Comparison of ENCODE assay signal across 18 cellular contexts in genomic region chr20:56689852-56690485, GRCh38.
DNase-seq lines count a peak whose midpoint lies in the region; ATAC-seq and TF ChIP-seq lines count a peak whose summit lies in the region.
"Had no signal": no experiment of that assay in that cellular context is flagged by ENCODE, and none has a peak within 500 bp of the region (broad histone marks: within the 10 kb centered on the region; RNA-seq: fewer than 3 reads in every experiment).

No MANE protein-coding gene starts in this region.

- no peaks in the 10 kb centered on the region for H3K27me3 Mint-ChIP-seq in activated T-helper 1 cell treated with anti-CD3 and anti-CD28 coated beads, Interleukin-12 subunit alpha, Interleukin-12 subunit beta, Interleukin-2, Interleukin-4 antibody, amounts not matched to agents 30 ng/mL and 10 ng/mL and 1 ng/mL, durations not matched to agents 14 hours and 24 hours and 36 hours (ENCODE audit: insufficient read depth)

- H3K27ac ChIP-seq in foreskin keratinocyte = no peak overlapping the region
- H3K27ac ChIP-seq: dorsolateral prefrontal cortex had no signal

- intact Hi-C loops in activated T-helper 1 cell treated with anti-CD3 and anti-CD28 coated beads, Interleukin-12 subunit alpha, Interleukin-12 subunit beta, Interleukin-2, Interleukin-4 antibody, amounts not matched to agents 30 ng/mL and 10 ng/mL and 1 ng/mL, durations not matched to agents 14 hours and 24 hours and 36 hours (cut with micrococcal nuclease) = no loop called here

- peaks cover 18% of the 10 kb centered on the region for H3K4me1 ChIP-seq in foreskin keratinocyte

- no peak overlapping the region for H3K4me3 ChIP-seq in AG09309 (ENCODE audit: control insufficient read depth, low read depth, low read length)
- H3K4me3 ChIP-seq: dorsolateral prefrontal cortex, lung had no signal

- no peaks in the 10 kb centered on the region for H3K4me1 Mint-ChIP-seq in activated T-helper 1 cell treated with anti-CD3 and anti-CD28 coated beads, Interleukin-12 subunit alpha, Interleukin-12 subunit beta, Interleukin-2, Interleukin-4 antibody, amounts not matched to agents 30 ng/mL and 10 ng/mL and 1 ng/mL, durations not matched to agents 14 hours and 24 hours and 36 hours (ENCODE audit: low read depth)
- H3K4me1 Mint-ChIP-seq: brain had no signal

- H3K27ac Mint-ChIP-seq in activated T-helper 1 cell treated with anti-CD3 and anti-CD28 coated beads, Interleukin-12 subunit alpha, Interleukin-12 subunit beta, Interleukin-2, Interleukin-4 antibody, amounts not matched to agents 30 ng/mL and 10 ng/mL and 1 ng/mL, durations not matched to agents 14 hours and 24 hours and 36 hours = no peak overlapping the region
- H3K27ac Mint-ChIP-seq: brain; natural killer cell treated with Interleukin-12 subunit alpha and Interleukin-12 subunit beta and Interleukin-15 and Interleukin-18, amount 100 ng/mL, for 72 hours; T-cell had no signal

- TF ChIP-seq CTCF in AG09309 (IDR thresholded peaks at IDR 0.05; ENCODE audit: control insufficient read depth, insufficient read depth, low read depth, low read length, missing control alignments) (no peak), foreskin keratinocyte (conservative IDR thresholded peaks at IDR 0.05) (no peak)

- ATAC-seq in foreskin keratinocyte (peak; percentile 30), SK-N-SH treated with all-trans-retinoic acid at 6 μM for 48 hours (no peak)
- ATAC-seq: T-cell had no signal

- H3K4me3 Mint-ChIP-seq in activated T-helper 1 cell treated with anti-CD3 and anti-CD28 coated beads, Interleukin-12 subunit alpha, Interleukin-12 subunit beta, Interleukin-2, Interleukin-4 antibody, amounts not matched to agents 30 ng/mL and 10 ng/mL and 1 ng/mL, durations not matched to agents 14 hours and 24 hours and 36 hours = no peak overlapping the region
- H3K4me3 Mint-ChIP-seq: brain; natural killer cell treated with Interleukin-12 subunit alpha and Interleukin-12 subunit beta and Interleukin-15 and Interleukin-18, amount 100 ng/mL, for 72 hours; T-cell had no signal

- H3K36me3 Mint-ChIP-seq in activated T-helper 1 cell treated with anti-CD3 and anti-CD28 coated beads, Interleukin-12 subunit alpha, Interleukin-12 subunit beta, Interleukin-2, Interleukin-4 antibody, amounts not matched to agents 30 ng/mL and 10 ng/mL and 1 ng/mL, durations not matched to agents 14 hours and 24 hours and 36 hours (ENCODE audit: low read depth) = no peaks in the 10 kb centered on the region
- H3K36me3 Mint-ChIP-seq: brain; natural killer cell treated with Interleukin-12 subunit alpha and Interleukin-12 subunit beta and Interleukin-15 and Interleukin-18, amount 100 ng/mL, for 72 hours; T-cell had no signal

- no peaks in the 10 kb centered on the region for H3K27me3 ChIP-seq in foreskin keratinocyte

- no peaks in the 10 kb centered on the region for H3K9me3 Mint-ChIP-seq in activated T-helper 1 cell treated with anti-CD3 and anti-CD28 coated beads, Interleukin-12 subunit alpha, Interleukin-12 subunit beta, Interleukin-2, Interleukin-4 antibody, amounts not matched to agents 30 ng/mL and 10 ng/mL and 1 ng/mL, durations not matched to agents 14 hours and 24 hours and 36 hours
- H3K9me3 Mint-ChIP-seq: natural killer cell treated with Interleukin-12 subunit alpha and Interleukin-12 subunit beta and Interleukin-15 and Interleukin-18, amount 100 ng/mL, for 72 hours had no signal

- peak; percentile 37 for DNase-seq in AG09309 (ENCODE audit: low read depth)
- peak; percentile 22 for DNase-seq in HCEC 1CT
- DNase-seq in RPMI8226 = peak; percentile 30
- peak in 1 of 2 donors; percentile 51 for DNase-seq in foreskin keratinocyte
- no peak for DNase-seq in NK-92 treated with Interleukin-12 subunit alpha and Interleukin-12 subunit beta, amount 100 ng/mL, for 24 hours (lab: John Stamatoyannopoulos, UW)
- no peak for DNase-seq in medulla oblongata (ENCODE audit: extremely low spot score)
- no peak for DNase-seq in activated T-helper 1 cell treated with anti-CD3 and anti-CD28 coated beads, Interleukin-12 subunit alpha, Interleukin-12 subunit beta, Interleukin-2, Interleukin-4 antibody, amounts not matched to agents 30 ng/mL and 10 ng/mL and 1 ng/mL, durations not matched to agents 14 hours and 24 hours and 36 hours (ENCODE audit: low spot score)
- DNase-seq: activated CD4-positive, CD25-positive, alpha-beta regulatory T cell; activated naive CD4-positive, alpha-beta T cell treated with Interleukin-2 at 50 U/mL for 16 hours; NCI-H1092 treated with DMSO at 0.1 percent for 48 hours; OCI-M1; retina; T-cell had no signal

TF ChIP-seq in SK-N-SH treated with all-trans-retinoic acid at 6 μM for 48 hours, 23 proteins besides CTCF, POLR2A, EP300 and RAD21:
- no peak for TF ChIP-seq PPARA (CRISPR knock-in tag; IDR thresholded peaks at IDR 0.05; ENCODE audit: borderline replicate concordance)
- no peak for TF ChIP-seq CSRNP3 (CRISPR knock-in tag; IDR thresholded peaks at IDR 0.05)
- no peak for TF ChIP-seq ESRRG (CRISPR knock-in tag; IDR thresholded peaks at IDR 0.05)
- no peak for TF ChIP-seq ARNTL (CRISPR knock-in tag; IDR thresholded peaks at IDR 0.05; ENCODE audit: borderline replicate concordance, low read depth)
- TF ChIP-seq CREB5 (CRISPR knock-in tag; IDR thresholded peaks at IDR 0.05; ENCODE audit: low read depth) = no peak
- TF ChIP-seq ZNF70 (CRISPR knock-in tag; IDR thresholded peaks at IDR 0.05) = no peak
- TF ChIP-seq ZC3H10 (CRISPR knock-in tag; IDR thresholded peaks at IDR 0.05) = no peak
- TF ChIP-seq ZNF565 (CRISPR knock-in tag; conservative IDR thresholded peaks at IDR 0.05; ENCODE audit: low read depth) = no peak
- TF ChIP-seq TOX (CRISPR knock-in tag; IDR thresholded peaks at IDR 0.05; ENCODE audit: borderline replicate concordance) = no peak
- TF ChIP-seq BACH2 (CRISPR knock-in tag; IDR thresholded peaks at IDR 0.05; ENCODE audit: borderline replicate concordance) = no peak
- TF ChIP-seq PATZ1 (CRISPR knock-in tag; IDR thresholded peaks at IDR 0.05; ENCODE audit: borderline replicate concordance) = no peak
- no peak for TF ChIP-seq CSDC2 (CRISPR knock-in tag; IDR thresholded peaks at IDR 0.05)
- TF ChIP-seq TCF4 (CRISPR knock-in tag; IDR thresholded peaks at IDR 0.05; ENCODE audit: borderline replicate concordance) = no peak
- no peak for TF ChIP-seq ZFP30 (CRISPR knock-in tag; IDR thresholded peaks at IDR 0.05)
- no peak for TF ChIP-seq GLIS3 (CRISPR knock-in tag; IDR thresholded peaks at IDR 0.05)
- TF ChIP-seq ZFP3 (CRISPR knock-in tag; IDR thresholded peaks at IDR 0.05) = no peak
TF ChIP-seq in SK-N-SH treated with all-trans-retinoic acid at 6 μM for 48 hours: peak in this region for 0.

Comparison
In these comparisons a context has a peak if more than half of its experiments do, and no peak if none do; other contexts are left out.
1. DNase-seq: peak in AG09309 (single experiment), HCEC 1CT (single experiment) and RPMI8226 (single experiment); none in NK-92 treated with Interleukin-12 subunit alpha and Interleukin-12 subunit beta, amount 100 ng/mL, for 24 hours (single experiment), medulla oblongata (single experiment) and activated T-helper 1 cell treated with anti-CD3 and anti-CD28 coated beads, Interleukin-12 subunit alpha, Interleukin-12 subunit beta, Interleukin-2, Interleukin-4 antibody, amounts not matched to agents 30 ng/mL and 10 ng/mL and 1 ng/mL, durations not matched to agents 14 hours and 24 hours and 36 hours (single experiment).